ENCODE assay signal across 29 cellular contexts in genomic region chr2:160730296-160730995, GRCh38.
DNase-seq lines count a peak whose midpoint lies in the region; ATAC-seq and TF ChIP-seq lines count a peak whose summit lies in the region.
"Had no signal": no experiment of that assay in that cellular context is flagged by ENCODE, and none has a peak within 500 bp of the region (broad histone marks: within the 10 kb centered on the region; RNA-seq: fewer than 3 reads in every experiment).

No MANE protein-coding gene starts in this region.

- no peak overlapping the region for H3K4me3 ChIP-seq in mesendoderm (ENCODE audit: low read length)
- H3K4me3 ChIP-seq: esophagus muscularis mucosa, GM23248, heart right ventricle, pancreas, right atrium auricular region, SK-N-MC, upper lobe of left lung had no signal

- no peak overlapping the region for H2AFZ ChIP-seq in H9 (ENCODE audit: low read length)
- H2AFZ ChIP-seq: GM23248 had no signal

- H2BK12ac ChIP-seq in H9 (ENCODE audit: insufficient read length, low read depth, low read length): no peak overlapping the region

- H3K27me3 ChIP-seq in H9 (ENCODE audit: insufficient read depth, low read length) (no peaks in the 10 kb centered on the region), mesendoderm (ENCODE audit: insufficient read depth, low read length, poor library complexity) (no peaks in the 10 kb centered on the region)
- H3K27me3 ChIP-seq: esophagus muscularis mucosa, heart right ventricle, pancreas, right atrium auricular region, upper lobe of left lung had no signal

- H4K20me1 ChIP-seq in H9 (ENCODE audit: control insufficient read depth, insufficient read depth, insufficient read length): no peaks in the 10 kb centered on the region

- H4K8ac ChIP-seq in H9 (replicated peaks; ENCODE audit: insufficient read length, low read depth, low read length) (no peak overlapping the region), mesendoderm (ENCODE audit: low read depth, low read length) (no peak overlapping the region)

- H3K4me3 Mint-ChIP-seq in H9: no peak overlapping the region
- no peak overlapping the region for H3K4me3 Mint-ChIP-seq in type B pancreatic cell
- H3K4me3 Mint-ChIP-seq: central memory CD8-positive, alpha-beta T cell; dendritic cell treated with granulocyte-macrophage colony-stimulating factor and Interleukin-4, amounts not matched to agents 40 ng/mL and 50 ng/mL, for 4 days; endodermal cell; natural killer cell; T-helper 17 cell had no signal

- H3K23ac ChIP-seq in H9 (ENCODE audit: insufficient read length, low read depth, low read length) (no peak overlapping the region), mesendoderm (ENCODE audit: low read length) (no peak overlapping the region)

- no peak overlapping the region for H3K27ac ChIP-seq in H9 (ENCODE audit: insufficient read length, low read depth, low read length)
- no peak overlapping the region for H3K27ac ChIP-seq in mesendoderm (ENCODE audit: low read depth, low read length)
- H3K27ac ChIP-seq: C4-2B, esophagus muscularis mucosa, GM23248, heart right ventricle, pancreas, right atrium auricular region, RWPE1, SK-N-MC, upper lobe of left lung had no signal

- H3K9me3 ChIP-seq in H9 (ENCODE audit: control insufficient read depth, low read depth, low read length): no peaks in the 10 kb centered on the region
- H3K9me3 ChIP-seq: esophagus muscularis mucosa, heart right ventricle, pancreas, right atrium auricular region, upper lobe of left lung had no signal

- H3K79me1 ChIP-seq in H9 (ENCODE audit: insufficient read depth, low read depth, low read length, poor library complexity, severe bottlenecking): no peaks in the 10 kb centered on the region
- no peaks in the 10 kb centered on the region for H3K79me1 ChIP-seq in mesendoderm (ENCODE audit: low read length)

- H2BK5ac ChIP-seq in H9 (ENCODE audit: insufficient read length, low read length): no peak overlapping the region
- no peak overlapping the region for H2BK5ac ChIP-seq in mesendoderm (ENCODE audit: low read length)

- no peak overlapping the region for H3T11ph ChIP-seq in H9 (ENCODE audit: low read length)

- H2AK5ac ChIP-seq in H9 (ENCODE audit: insufficient read length, low read length) (no peak overlapping the region), mesendoderm (ENCODE audit: low read length) (no peak overlapping the region)

- no peak overlapping the region for H2BK120ac ChIP-seq in H9 (ENCODE audit: low read depth, low read length, poor library complexity, severe bottlenecking)
- no peak overlapping the region for H2BK120ac ChIP-seq in mesendoderm (ENCODE audit: low read depth, low read length)

- H3K79me2 ChIP-seq in H9 (ENCODE audit: insufficient read depth, low read length): no peaks in the 10 kb centered on the region
- no peaks in the 10 kb centered on the region for H3K79me2 ChIP-seq in mesendoderm (ENCODE audit: control insufficient read depth, insufficient read depth, low read length)

- H3K4ac ChIP-seq in H9 (ENCODE audit: low read depth, low read length): no peak overlapping the region
- H3K4ac ChIP-seq in mesendoderm (ENCODE audit: low read depth, low read length): no peak overlapping the region

- no peak overlapping the region for H4K5ac ChIP-seq in H9 (ENCODE audit: insufficient read length, low read depth, low read length)
- H4K5ac ChIP-seq in mesendoderm (ENCODE audit: low read length): no peak overlapping the region

- H3K36me3 Mint-ChIP-seq in H9 (ENCODE audit: insufficient read depth in 1 of 3, low read depth in 3 of 3) (peaks cover 0 to 14% (median 5%) of the 10 kb centered on the region in 3 experiments; a peak in 4 of 7 replicates), type B pancreatic cell (no peaks in the 10 kb centered on the region)

- H3K4me1 ChIP-seq in H9 (ENCODE audit: insufficient read depth, low read length): 0 out of 2 replicates have a peak, but pooled peaks cover 2% of the 10 kb centered on the region
- H3K4me1 ChIP-seq in mesendoderm (ENCODE audit: control insufficient read depth, low read depth, low read length): no peaks in the 10 kb centered on the region
- H3K4me1 ChIP-seq: esophagus muscularis mucosa, pancreas, right atrium auricular region, upper lobe of left lung had no signal

- H3K4me1 Mint-ChIP-seq in H9 (peaks cover 46 to 49% of the 10 kb centered on the region in 2 experiments), type B pancreatic cell (ENCODE audit: unreplicated experiment) (peaks cover 6% of the 10 kb centered on the region)
- H3K4me1 Mint-ChIP-seq: central memory CD8-positive, alpha-beta T cell; natural killer cell; T-helper 17 cell had no signal

- ATAC-seq in SK-N-SH treated with all-trans-retinoic acid at 6 μM for 48 hours (peak; percentile 66), HG02981 (IDR thresholded peaks at IDR 0.05; ENCODE audit: unreplicated experiment) (no peak)
- ATAC-seq: heart right ventricle, left lobe of liver, natural killer cell, pancreas, T-helper 17 cell had no signal

- H3K27ac Mint-ChIP-seq in H9 (peak overlapping the region in 2 of 3 experiments; percentile 47 to 87; a peak in 3 of 7 replicates), type B pancreatic cell (peak overlapping the region; percentile 39)
- H3K27ac Mint-ChIP-seq: dendritic cell treated with granulocyte-macrophage colony-stimulating factor and Interleukin-4, amounts not matched to agents 40 ng/mL and 50 ng/mL, for 4 days; endodermal cell; natural killer cell; T-helper 17 cell had no signal

- H3K27me3 Mint-ChIP-seq in H9 (ENCODE audit: low read depth) (no peaks in the 10 kb centered on the region), type B pancreatic cell (no peaks in the 10 kb centered on the region)

- no peak overlapping the region for H3K56ac ChIP-seq in H9 (ENCODE audit: insufficient read length, low read depth, low read length)
- no peak overlapping the region for H3K56ac ChIP-seq in mesendoderm (ENCODE audit: low read length)

- H3K9me3 Mint-ChIP-seq in H9 (no peaks in the 10 kb centered on the region), type B pancreatic cell (peaks cover 7% of the 10 kb centered on the region)
- H3K9me3 Mint-ChIP-seq: central memory CD8-positive, alpha-beta T cell; endodermal cell had no signal

- H3K23me2 ChIP-seq in H9 (ENCODE audit: insufficient read length, low read depth, low read length, poor library complexity, severe bottlenecking): no peaks in the 10 kb centered on the region

- H3K9ac ChIP-seq in H9 (ENCODE audit: extremely low read depth, insufficient read length, low read length) (no peak overlapping the region), mesendoderm (ENCODE audit: low read length) (no peak overlapping the region)
- H3K9ac ChIP-seq: GM23248 had no signal

- H2BK15ac ChIP-seq in H9 (ENCODE audit: low read depth, low read length): no peak overlapping the region
- H2BK15ac ChIP-seq in mesendoderm (replicated peaks; ENCODE audit: low read depth): no peak overlapping the region

- H3K14ac ChIP-seq in H9 (ENCODE audit: insufficient read depth, low read length): no peak overlapping the region

- DNase-seq in H9 (no peak), mesendoderm (peak; percentile 75), type B pancreatic cell (ENCODE audit: extremely low spot score, unreplicated experiment) (no peak), HUDEP-2 (lab: John Stamatoyannopoulos, UW; ENCODE audit: unreplicated experiment in 76 of 76) (no peak), OCI-M1 (lab: John Stamatoyannopoulos, UW) (no peak)
- DNase-seq: activated effector memory CD4-positive, alpha-beta T cell treated with anti-CD3 and anti-CD28 coated beads, Interleukin-2, amount 50 U/mL, for 16 hours; DMS79; endodermal cell; foreskin melanocyte; GM23248; heart right ventricle; natural killer cell; NCI-H1436; NCI-H446; NCI-H82; pancreas; stimulated activated CD4-positive, alpha-beta T cell treated with anti-CD3 and anti-CD28 coated beads, Interleukin-2, amount 100 ng/mL, for 48 hours; T-helper 17 cell; upper lobe of left lung had no signal

- H3K36me3 ChIP-seq in mesendoderm (ENCODE audit: control insufficient read depth, insufficient read depth, low read length): no peaks in the 10 kb centered on the region
- H3K36me3 ChIP-seq: esophagus muscularis mucosa, heart right ventricle, pancreas, right atrium auricular region, upper lobe of left lung had no signal

- no peak overlapping the region for H3K4me2 ChIP-seq in H9 (ENCODE audit: insufficient read depth, insufficient read length, low read length)
- H3K4me2 ChIP-seq in mesendoderm (ENCODE audit: low read length): no peak overlapping the region

- TF ChIP-seq CTCF in H9 (conservative IDR thresholded peaks at IDR 0.05) (no peak), type B pancreatic cell (conservative IDR thresholded peaks at IDR 0.05) (no peak)

- no CpG with 5 or more reads among the region's 1 CpG for WGBS in H9 (ENCODE audit: extremely low coverage, insufficient read length, low lambda C conversion rate)
- no CpG with 5 or more reads among the region's 1 CpG for WGBS in mesendoderm (ENCODE audit: extremely low coverage, insufficient coverage, low lambda C conversion rate)

- no peak overlapping the region for H4K91ac ChIP-seq in H9 (ENCODE audit: insufficient read length, low read depth, low read length)

- H2BK20ac ChIP-seq in H9 (ENCODE audit: low read depth, low read length, poor library complexity, severe bottlenecking): no peak overlapping the region

- H3K18ac ChIP-seq in H9 (ENCODE audit: insufficient read length, low read depth, low read length) (no peak overlapping the region), mesendoderm (ENCODE audit: low read length) (no peak overlapping the region)

TF ChIP-seq in SK-N-SH treated with all-trans-retinoic acid at 6 μM for 48 hours, 23 proteins besides CTCF, POLR2A, EP300 and RAD21:
- no peak for TF ChIP-seq BACH2 (CRISPR knock-in tag; IDR thresholded peaks at IDR 0.05; ENCODE audit: borderline replicate concordance)
- TF ChIP-seq ISL1 (CRISPR knock-in tag; IDR thresholded peaks at IDR 0.05): no peak; the same call in 1 of the 2 replicates
- TF ChIP-seq ZNF70 (CRISPR knock-in tag; IDR thresholded peaks at IDR 0.05): no peak
- TF ChIP-seq ZFP30 (CRISPR knock-in tag; IDR thresholded peaks at IDR 0.05): peak; percentile 87
- TF ChIP-seq SNAI2 (CRISPR knock-in tag; IDR thresholded peaks at IDR 0.05): no peak
- no peak for TF ChIP-seq PPARA (CRISPR knock-in tag; IDR thresholded peaks at IDR 0.05; ENCODE audit: borderline replicate concordance)
TF ChIP-seq in SK-N-SH treated with all-trans-retinoic acid at 6 μM for 48 hours: peak in this region for 1.
